8 cellular contexts compared by ENCODE assay signal in the genomic region with DNA sequence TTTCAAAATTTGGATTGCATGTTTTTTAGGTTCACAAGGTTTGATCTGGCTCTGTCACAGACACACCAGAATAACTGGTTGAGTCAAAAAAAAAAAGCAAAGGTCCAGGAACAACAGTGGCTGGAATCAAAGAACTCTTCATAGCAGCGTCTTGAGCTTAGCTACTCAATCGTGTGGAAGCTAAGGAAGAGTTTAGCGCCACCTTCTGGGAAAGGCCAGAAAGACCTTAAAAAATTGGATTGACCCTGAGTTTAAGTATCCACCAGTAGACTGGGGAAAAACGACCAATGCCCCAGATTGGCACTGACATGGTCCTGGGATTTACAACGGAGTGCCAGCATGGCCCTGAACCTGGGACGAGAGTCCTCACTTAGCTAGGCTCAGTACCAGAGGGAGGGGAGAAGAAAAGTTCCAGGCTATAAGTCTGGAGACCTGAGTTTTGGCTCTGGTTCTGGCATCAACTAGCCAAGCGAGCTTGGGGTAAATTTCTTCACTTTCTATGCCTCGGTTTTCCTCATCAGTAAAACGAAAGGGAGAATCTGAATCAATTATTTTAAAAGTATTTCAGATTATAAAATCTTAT.
DNase-seq lines count a peak whose midpoint lies in the region; ATAC-seq, FAIRE-seq and TF ChIP-seq lines count a peak whose summit lies in the region.

No MANE protein-coding gene starts in this region.

- peaks cover 9% of the 10 kb centered on the region for H3K4me1 ChIP-seq in mucosa of descending colon (ENCODE audit: low read depth)

- FAIRE-seq in RCC 7860 (lab: Jason Lieb, UNC) = no peak

- intact Hi-C loops in mucosa of descending colon (cut with DNase I, micrococcal nuclease) = loop anchor here in 1 of 2 donors (10.0 kb wide), 1 partner anchor 261 kb away; no protein-coding TSS in a partner anchor

- peak; percentile 81 for ATAC-seq in mucosa of descending colon
- no peak for ATAC-seq in HG02973 (IDR thresholded peaks at IDR 0.05; ENCODE audit: unreplicated experiment)

- H3K36me3 ChIP-seq in mucosa of descending colon (ENCODE audit: low read depth) = no peaks in the 10 kb centered on the region

- DNase-seq in AG08395 (ENCODE audit: low spot score) (peak; percentile 74), GM12865 (ENCODE audit: low read depth) (peak; percentile 61), M059J (ENCODE audit: low read depth) (peak; percentile 53), RCC 7860 (ENCODE audit: low spot score) (peak; percentile 35), epidermal melanocyte (ENCODE audit: insufficient read length, low spot score) (peak; percentile 79), mucosa of descending colon (peak in 1 of 3 donors; percentile 82)
- DNase-seq in stimulated activated CD4-positive, alpha-beta T cell treated with anti-CD3 and anti-CD28 coated beads, Interleukin-4, amount 100 ng/mL, for 4 hours = no peak

- no peaks in the 10 kb centered on the region for H3K9me3 ChIP-seq in mucosa of descending colon

- TF ChIP-seq CTCF in GM12865 (IDR thresholded peaks at IDR 0.05; ENCODE audit: insufficient read depth, low read depth, low read length, missing control alignments) (peak; percentile 57), mucosa of descending colon (IDR thresholded peaks at IDR 0.05) (peak; percentile 33)

- H3K4me3 ChIP-seq in GM12865 (ENCODE audit: low read depth, low read length) (no peak overlapping the region), mucosa of descending colon (no peak overlapping the region)

Comparison
In these comparisons a context has a peak if more than half of its experiments do, and no peak if none do; other contexts are left out.
1. DNase-seq: peak in AG08395 (single experiment), GM12865 (single experiment), M059J (single experiment), RCC 7860 (single experiment) and epidermal melanocyte (single experiment); none in stimulated activated CD4-positive, alpha-beta T cell treated with anti-CD3 and anti-CD28 coated beads, Interleukin-4, amount 100 ng/mL, for 4 hours (0 of 2).